ENCODE assay signal across 13 cellular contexts in the genomic region with DNA sequence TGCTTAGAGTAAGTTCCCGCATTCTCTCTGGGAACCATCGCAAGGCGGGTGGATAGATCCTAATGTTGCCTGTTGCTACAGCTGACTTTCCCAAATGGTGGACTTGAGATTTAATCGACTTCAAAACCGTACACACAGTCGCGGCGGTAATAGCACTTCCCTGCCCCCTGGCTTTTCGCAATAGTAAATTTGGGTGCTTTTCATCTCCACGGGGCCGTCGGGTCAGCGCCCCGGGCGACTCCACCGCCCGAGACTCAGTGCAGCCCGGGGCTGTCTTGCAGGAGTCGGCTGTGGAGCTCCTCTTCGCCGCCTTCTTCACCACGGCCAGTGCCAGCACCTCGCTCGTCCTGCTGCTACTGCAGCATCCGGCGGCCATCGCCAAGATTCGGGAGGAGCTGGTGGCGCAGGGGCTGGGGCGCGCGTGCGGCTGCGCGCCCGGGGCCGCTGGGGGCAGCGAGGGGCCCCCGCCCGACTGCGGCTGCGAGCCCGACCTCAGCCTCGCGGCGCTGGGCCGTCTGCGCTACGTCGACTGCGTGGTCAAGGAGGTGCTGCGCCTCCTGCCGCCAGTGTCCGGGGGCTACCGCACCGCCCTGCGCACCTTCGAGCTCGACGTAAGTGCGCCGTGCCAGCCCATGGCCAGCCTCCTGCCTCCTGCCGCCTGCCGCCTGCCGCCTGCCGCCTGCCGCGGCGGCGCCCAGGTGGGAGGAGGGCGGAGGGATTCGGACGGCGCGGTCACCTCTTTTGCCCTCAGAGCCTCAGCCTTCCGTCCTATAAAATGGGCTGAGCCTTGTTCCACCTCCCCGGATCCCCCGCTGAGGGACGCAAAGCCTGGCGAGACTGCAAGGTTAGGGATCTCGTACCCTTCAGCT. TPM values are rescaled to one million over a fixed set of nuclear protein-coding genes. Genes with fewer than 3 reads are reported as not detected.
DNase-seq lines count a peak whose midpoint lies in the region; ATAC-seq and TF ChIP-seq lines count a peak whose summit lies in the region.
"Had no signal": no experiment of that assay in that cellular context is flagged by ENCODE, and none has a peak within 500 bp of the region (broad histone marks: within the 10 kb centered on the region; RNA-seq: fewer than 3 reads in every experiment).

No MANE protein-coding gene starts in this region.

- H3K9ac ChIP-seq in iPS-18a (ENCODE audit: low read length), result no peak overlapping the region

- peaks cover 32% of the 10 kb centered on the region for H3K4me1 Mint-ChIP-seq in activated T-cell treated with anti-CD3 and anti-CD28 coated beads, Interleukin-2, amount 50 U/mL, for 24 hours (ENCODE audit: low read depth)
- peaks cover 23 to 44% of the 10 kb centered on the region in 2 donors for H3K4me1 Mint-ChIP-seq in stimulated activated naive B cell treated with anti-CD40 and anti-IgM and Interleukin-4, amounts not matched to agents 10 μg/mL and 1 μg/mL and 100 μg/mL, for 72 hours
- H3K4me1 Mint-ChIP-seq in CD8-positive, alpha-beta memory T cell, result peaks cover 23 to 54% (median 47%) of the 10 kb centered on the region in 3 donors

- H3K4me1 ChIP-seq in iPS-18a (ENCODE audit: control insufficient read depth, low read depth, low read length) (peaks cover 10% of the 10 kb centered on the region), OCI-LY7 (ENCODE audit: insufficient read depth, low read length, poor library complexity, severe bottlenecking) (no peaks in the 10 kb centered on the region)
- H3K4me1 ChIP-seq in CD8-positive, alpha-beta memory T cell (ENCODE audit: insufficient read depth, low read length), result peaks cover 10% of the 10 kb centered on the region

- ATAC-seq in stimulated activated naive B cell treated with anti-CD40 and anti-IgM and Interleukin-4, amounts not matched to agents 10 μg/mL and 1 μg/mL and 100 μg/mL, for 72 hours (replicated peaks), result no peak
- ATAC-seq: activated CD8-positive, alpha-beta memory T cell treated with anti-CD3 and anti-CD28 coated beads, Interleukin-2, amount 10 ng/mL, durations not matched to agents 7 days and 5 days; left cardiac atrium had no signal

- no peak overlapping the region for H3K27ac Mint-ChIP-seq in activated T-cell treated with anti-CD3 and anti-CD28 coated beads, Interleukin-2, amount 50 U/mL, for 24 hours
- peak overlapping the region; percentile 68 for H3K27ac Mint-ChIP-seq in stimulated activated naive B cell treated with anti-CD40 and anti-IgM and Interleukin-4, amounts not matched to agents 10 μg/mL and 1 μg/mL and 100 μg/mL, for 72 hours
- no peak overlapping the region for H3K27ac Mint-ChIP-seq in CD8-positive, alpha-beta memory T cell
- H3K27ac Mint-ChIP-seq: activated CD8-positive, alpha-beta memory T cell treated with anti-CD3 and anti-CD28 coated beads, Interleukin-2, amount 10 ng/mL, durations not matched to agents 7 days and 5 days; activated naive CD4-positive, alpha-beta T cell treated with anti-CD3 and anti-CD28 coated beads, Interleukin-2, amount 50 U/mL, for 24 hours had no signal

- POLR2A ChIA-PET in CD8-positive, alpha-beta memory T cell (lab: Charles Lee), result no interaction called here
- POLR2A ChIA-PET in OCI-LY7 (lab: Charles Lee), result no interaction called here

- TF ChIP-seq CTCF in OCI-LY7 (conservative IDR thresholded peaks at IDR 0.05; ENCODE audit: low read length), result no peak

- CTCF ChIA-PET in CD8-positive, alpha-beta memory T cell (lab: Charles Lee), result no interaction called here
- CTCF ChIA-PET in OCI-LY7 (lab: Charles Lee; ENCODE audit: unreplicated experiment), result no interaction called here

- H2AFZ ChIP-seq in OCI-LY7 (ENCODE audit: low read length), result no peak overlapping the region

- peak; percentile 25 to 30 for DNase-seq in activated T-cell treated with anti-CD3 and anti-CD28 coated beads, Interleukin-2, amount 50 U/mL, for 48 hours
- DNase-seq in activated T-cell treated with anti-CD3 and anti-CD28 coated beads, Interleukin-2, amount 50 U/mL, for 24 hours, result no peak
- DNase-seq in RPMI8226 (peak; percentile 44), OCI-LY7 (ENCODE audit: low spot score) (no peak), putamen (ENCODE audit: low spot score) (no peak)
- no peak for DNase-seq in stimulated activated naive B cell treated with anti-CD40 and anti-IgM and Interleukin-4, amounts not matched to agents 10 μg/mL and 1 μg/mL and 100 μg/mL, for 72 hours
- no peak for DNase-seq in CD8-positive, alpha-beta memory T cell
- DNase-seq: activated CD8-positive, alpha-beta memory T cell treated with anti-CD3 and anti-CD28 coated beads, Interleukin-2, amount 10 ng/mL, durations not matched to agents 7 days and 5 days; left cardiac atrium; SHP77 had no signal

- H3K9me3 ChIP-seq in iPS-18a (ENCODE audit: control insufficient read depth, low read depth, low read length) (no peaks in the 10 kb centered on the region), OCI-LY7 (ENCODE audit: low read length) (no peaks in the 10 kb centered on the region)
- no peaks in the 10 kb centered on the region for H3K9me3 ChIP-seq in CD8-positive, alpha-beta memory T cell (ENCODE audit: low read length)

- H3K4me3 ChIP-seq in iPS-18a (ENCODE audit: low read length), result peak overlapping the region; percentile 41
- no peak overlapping the region for H3K4me3 ChIP-seq in CD8-positive, alpha-beta memory T cell (ENCODE audit: low read length)
- no peak overlapping the region for H3K4me3 ChIP-seq in OCI-LY7 (ENCODE audit: low read depth, low read length, poor library complexity, severe bottlenecking)

- peaks cover 100% of the 10 kb centered on the region for H3K27me3 ChIP-seq in iPS-18a (ENCODE audit: control insufficient read depth, insufficient read depth, low read length)
- peaks cover 7% of the 10 kb centered on the region for H3K27me3 ChIP-seq in CD8-positive, alpha-beta memory T cell (ENCODE audit: insufficient read depth, low read length, poor library complexity, severe bottlenecking)

- H3K79me2 ChIP-seq in OCI-LY7 (ENCODE audit: insufficient read depth, low read depth, low read length), result no peaks in the 10 kb centered on the region

- H3K36me3 Mint-ChIP-seq in activated T-cell treated with anti-CD3 and anti-CD28 coated beads, Interleukin-2, amount 50 U/mL, for 24 hours (ENCODE audit: low read depth), result no peaks in the 10 kb centered on the region
- H3K36me3 Mint-ChIP-seq in stimulated activated naive B cell treated with anti-CD40 and anti-IgM and Interleukin-4, amounts not matched to agents 10 μg/mL and 1 μg/mL and 100 μg/mL, for 72 hours, result peaks cover 4% of the 10 kb centered on the region in 2 donors
- H3K36me3 Mint-ChIP-seq in CD8-positive, alpha-beta memory T cell, result no peaks in the 10 kb centered on the region
- H3K36me3 Mint-ChIP-seq: activated CD8-positive, alpha-beta memory T cell treated with anti-CD3 and anti-CD28 coated beads, Interleukin-2, amount 10 ng/mL, durations not matched to agents 7 days and 5 days; activated naive CD4-positive, alpha-beta T cell treated with anti-CD3 and anti-CD28 coated beads, Interleukin-2, amount 50 U/mL, for 24 hours had no signal

- no TSS peak for BruUV-seq in OCI-LY7 (replicated peaks; lab: Mats Ljungman, UMichigan)

- H3K4me3 Mint-ChIP-seq in activated T-cell treated with anti-CD3 and anti-CD28 coated beads, Interleukin-2, amount 50 U/mL, for 24 hours, result no peak overlapping the region
- H3K4me3 Mint-ChIP-seq in stimulated activated naive B cell treated with anti-CD40 and anti-IgM and Interleukin-4, amounts not matched to agents 10 μg/mL and 1 μg/mL and 100 μg/mL, for 72 hours, result peak overlapping the region in 1 of 2 donors; percentile 41
- peak overlapping the region in 2 of 7 donors; percentile 3 to 5 for H3K4me3 Mint-ChIP-seq in CD8-positive, alpha-beta memory T cell
- H3K4me3 Mint-ChIP-seq: activated CD8-positive, alpha-beta memory T cell treated with anti-CD3 and anti-CD28 coated beads, Interleukin-2, amount 10 ng/mL, durations not matched to agents 7 days and 5 days; activated naive CD4-positive, alpha-beta T cell treated with anti-CD3 and anti-CD28 coated beads, Interleukin-2, amount 50 U/mL, for 24 hours had no signal

- H3K27ac ChIP-seq in iPS-18a (ENCODE audit: low read length) (no peak overlapping the region), OCI-LY7 (ENCODE audit: low read depth, low read length, poor library complexity, severe bottlenecking) (no peak overlapping the region)
- H3K27ac ChIP-seq in CD8-positive, alpha-beta memory T cell (ENCODE audit: low read depth, low read length), result no peak overlapping the region

- H3K9me2 ChIP-seq in OCI-LY7 (ENCODE audit: insufficient read depth, low read length), result no peaks in the 10 kb centered on the region

- no peaks in the 10 kb centered on the region for H3K9me3 Mint-ChIP-seq in activated T-cell treated with anti-CD3 and anti-CD28 coated beads, Interleukin-2, amount 50 U/mL, for 24 hours
- no peaks in the 10 kb centered on the region for H3K9me3 Mint-ChIP-seq in stimulated activated naive B cell treated with anti-CD40 and anti-IgM and Interleukin-4, amounts not matched to agents 10 μg/mL and 1 μg/mL and 100 μg/mL, for 72 hours
- H3K9me3 Mint-ChIP-seq in CD8-positive, alpha-beta memory T cell, result no peaks in the 10 kb centered on the region
- H3K9me3 Mint-ChIP-seq: activated naive CD4-positive, alpha-beta T cell treated with anti-CD3 and anti-CD28 coated beads, Interleukin-2, amount 50 U/mL, for 24 hours had no signal

- H3K4me2 ChIP-seq in OCI-LY7 (ENCODE audit: low read length), result no peak overlapping the region

- intact Hi-C loops in OCI-LY7 (cut with micrococcal nuclease; ENCODE audit: unreplicated experiment), result no loop called here

- H3K27me3 Mint-ChIP-seq in activated T-cell treated with anti-CD3 and anti-CD28 coated beads, Interleukin-2, amount 50 U/mL, for 24 hours, result peaks cover 86% of the 10 kb centered on the region
- H3K27me3 Mint-ChIP-seq in stimulated activated naive B cell treated with anti-CD40 and anti-IgM and Interleukin-4, amounts not matched to agents 10 μg/mL and 1 μg/mL and 100 μg/mL, for 72 hours, result peaks cover 77 to 89% of the 10 kb centered on the region in 2 donors
- peaks cover 39 to 57% of the 10 kb centered on the region in 2 donors for H3K27me3 Mint-ChIP-seq in CD8-positive, alpha-beta memory T cell

- H3K36me3 ChIP-seq in iPS-18a (ENCODE audit: control insufficient read depth, low read depth, low read length), result no peaks in the 10 kb centered on the region
- no peaks in the 10 kb centered on the region for H3K36me3 ChIP-seq in CD8-positive, alpha-beta memory T cell (ENCODE audit: insufficient read depth, low read length)
- H3K36me3 ChIP-seq in OCI-LY7 (ENCODE audit: insufficient read depth, low read length), result no peaks in the 10 kb centered on the region

- H4K20me1 ChIP-seq in OCI-LY7 (ENCODE audit: insufficient read depth, low read length), result no peaks in the 10 kb centered on the region

RNA-seq across cellular contexts. Expression of gene CYP26C1, which starts 5.3 kb away (rescaled TPM):
- total RNA-seq in CD8-positive, alpha-beta memory T cell, result not detected
- not detected for polyA plus RNA-seq in CD8-positive, alpha-beta memory T cell
- 0.15 and 0.19 TPM in 2 replicates for total RNA-seq in OCI-LY7 (2014; rRNA removed; shearing (Covaris generic))
- total RNA-seq in OCI-LY7 (2022), result 0.09 and 0.15 TPM in 2 replicates
- total RNA-seq: G401 had no signal

RNA-seq across cellular contexts. Expression of gene CYP26A1, which starts 7.8 kb away (rescaled TPM):
- not detected for total RNA-seq in CD8-positive, alpha-beta memory T cell
- not detected for polyA plus RNA-seq in CD8-positive, alpha-beta memory T cell
- not detected in 2 replicates for total RNA-seq in OCI-LY7 (2014; rRNA removed; shearing (Covaris generic))
- not detected in 2 replicates for total RNA-seq in OCI-LY7 (2022)
- total RNA-seq: activated CD8-positive, alpha-beta memory T cell treated with anti-CD3 and anti-CD28 coated beads, Interleukin-2, amount 10 ng/mL, durations not matched to agents 7 days and 5 days had no signal

Comparison
In these comparisons a context has a peak if more than half of its experiments do, and no peak if none do; other contexts are left out.
1. DNase-seq: peak in activated T-cell treated with anti-CD3 and anti-CD28 coated beads, Interleukin-2, amount 50 U/mL, for 48 hours (2 of 2) and RPMI8226 (single experiment); none in activated T-cell treated with anti-CD3 and anti-CD28 coated beads, Interleukin-2, amount 50 U/mL, for 24 hours (single experiment), stimulated activated naive B cell treated with anti-CD40 and anti-IgM and Interleukin-4, amounts not matched to agents 10 μg/mL and 1 μg/mL and 100 μg/mL, for 72 hours (single experiment), CD8-positive, alpha-beta memory T cell (0 of 5), OCI-LY7 (single experiment) and putamen (single experiment).